9 cellular contexts compared by ENCODE assay signal in the genomic region with DNA sequence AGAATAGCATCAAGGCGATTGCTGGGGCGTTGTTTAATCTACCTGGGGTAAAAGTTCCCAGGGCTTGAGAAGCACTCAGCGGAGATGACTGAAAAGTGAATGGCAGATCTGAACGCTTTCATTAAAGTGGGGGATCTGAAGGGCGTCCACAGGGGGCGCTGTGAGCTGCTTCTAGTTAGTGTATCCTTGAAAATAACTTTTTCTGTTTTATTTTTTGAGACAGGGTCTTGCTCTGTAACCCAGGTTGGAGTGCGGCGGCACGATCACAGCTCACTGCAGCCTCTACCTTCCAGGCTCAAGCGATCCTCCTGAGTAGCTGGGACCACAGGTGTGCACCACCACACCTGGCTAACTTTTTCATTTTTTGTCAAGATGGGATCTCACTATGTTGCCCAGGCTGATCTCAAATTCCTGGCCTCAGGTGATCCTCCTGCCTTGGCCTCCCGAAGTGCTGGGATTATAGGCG.
DNase-seq lines count a peak whose midpoint lies in the region; ATAC-seq and TF ChIP-seq lines count a peak whose summit lies in the region.
"Had no signal": no experiment of that assay in that cellular context is flagged by ENCODE, and none has a peak within 500 bp of the region (broad histone marks: within the 10 kb centered on the region; RNA-seq: fewer than 3 reads in every experiment).

No MANE protein-coding gene starts in this region.

- no peak for DNase-seq in left ventricle myocardium inferior
- DNase-seq in Right ventricle myocardium superior = no peak
- DNase-seq in T-helper 17 cell = no peak
- peak; percentile 32 for DNase-seq in fibroblast of mammary gland (ENCODE audit: low read depth)
- DNase-seq in T-helper 2 cell treated with Interferon-gamma antibody and Interleukin-4, amounts not matched to agents 5 μg/mL and 100 μg/mL, for 36 hours (ENCODE audit: low spot score) = no peak
- no peak for DNase-seq in activated T-helper 1 cell treated with anti-CD3 and anti-CD28 coated beads, Interleukin-12 subunit alpha, Interleukin-12 subunit beta, Interleukin-2, Interleukin-4 antibody, amounts not matched to agents 30 ng/mL and 10 ng/mL and 1 ng/mL, durations not matched to agents 14 hours and 24 hours and 36 hours (ENCODE audit: low spot score)

- peaks cover 7% of the 10 kb centered on the region for H3K4me1 Mint-ChIP-seq in T-helper 17 cell
- no peaks in the 10 kb centered on the region for H3K4me1 Mint-ChIP-seq in T-helper 2 cell treated with Interferon-gamma antibody and Interleukin-4, amounts not matched to agents 5 μg/mL and 100 μg/mL, for 36 hours (ENCODE audit: low read depth)
- H3K4me1 Mint-ChIP-seq in activated T-helper 1 cell treated with anti-CD3 and anti-CD28 coated beads, Interleukin-12 subunit alpha, Interleukin-12 subunit beta, Interleukin-2, Interleukin-4 antibody, amounts not matched to agents 30 ng/mL and 10 ng/mL and 1 ng/mL, durations not matched to agents 14 hours and 24 hours and 36 hours (ENCODE audit: low read depth) = peaks cover 3% of the 10 kb centered on the region

- H3K36me3 ChIP-seq in left ventricle myocardium inferior = peaks cover 21% of the 10 kb centered on the region

- no peak overlapping the region for H3K4me3 Mint-ChIP-seq in T-helper 17 cell
- no peak overlapping the region for H3K4me3 Mint-ChIP-seq in T-helper 2 cell treated with Interferon-gamma antibody and Interleukin-4, amounts not matched to agents 5 μg/mL and 100 μg/mL, for 36 hours
- H3K4me3 Mint-ChIP-seq in activated T-helper 1 cell treated with anti-CD3 and anti-CD28 coated beads, Interleukin-12 subunit alpha, Interleukin-12 subunit beta, Interleukin-2, Interleukin-4 antibody, amounts not matched to agents 30 ng/mL and 10 ng/mL and 1 ng/mL, durations not matched to agents 14 hours and 24 hours and 36 hours = no peak overlapping the region
- H3K4me3 Mint-ChIP-seq: T-helper 1 cell treated with Interleukin-12 subunit alpha and Interleukin-12 subunit beta and Interleukin-4 antibody, amounts not matched to agents 30 μg/mL and 1 μg/mL, for 36 hours had no signal

- no peaks in the 10 kb centered on the region for H3K9me3 ChIP-seq in left ventricle myocardium inferior (replicated peaks)
- no peaks in the 10 kb centered on the region for H3K9me3 ChIP-seq in T-helper 17 cell (ENCODE audit: control insufficient read depth, low read length, poor library complexity, severe bottlenecking)

- no peak overlapping the region for H3K27ac ChIP-seq in left ventricle myocardium inferior (replicated peaks)

- no peaks in the 10 kb centered on the region for H3K27me3 Mint-ChIP-seq in T-helper 17 cell
- no peaks in the 10 kb centered on the region for H3K27me3 Mint-ChIP-seq in T-helper 2 cell treated with Interferon-gamma antibody and Interleukin-4, amounts not matched to agents 5 μg/mL and 100 μg/mL, for 36 hours (ENCODE audit: low read depth)
- H3K27me3 Mint-ChIP-seq in activated T-helper 1 cell treated with anti-CD3 and anti-CD28 coated beads, Interleukin-12 subunit alpha, Interleukin-12 subunit beta, Interleukin-2, Interleukin-4 antibody, amounts not matched to agents 30 ng/mL and 10 ng/mL and 1 ng/mL, durations not matched to agents 14 hours and 24 hours and 36 hours (ENCODE audit: insufficient read depth) = no peaks in the 10 kb centered on the region

- no peaks in the 10 kb centered on the region for H3K9me3 Mint-ChIP-seq in T-helper 2 cell treated with Interferon-gamma antibody and Interleukin-4, amounts not matched to agents 5 μg/mL and 100 μg/mL, for 36 hours
- no peaks in the 10 kb centered on the region for H3K9me3 Mint-ChIP-seq in activated T-helper 1 cell treated with anti-CD3 and anti-CD28 coated beads, Interleukin-12 subunit alpha, Interleukin-12 subunit beta, Interleukin-2, Interleukin-4 antibody, amounts not matched to agents 30 ng/mL and 10 ng/mL and 1 ng/mL, durations not matched to agents 14 hours and 24 hours and 36 hours
- H3K9me3 Mint-ChIP-seq: T-helper 1 cell treated with Interleukin-12 subunit alpha and Interleukin-12 subunit beta and Interleukin-4 antibody, amounts not matched to agents 30 μg/mL and 1 μg/mL, for 36 hours had no signal

- intact Hi-C loops in left ventricle myocardium inferior (cut with micrococcal nuclease) (no loop called here), Right ventricle myocardium superior (cut with DNase I) (no loop called here)
- intact Hi-C loops in activated T-helper 1 cell treated with anti-CD3 and anti-CD28 coated beads, Interleukin-12 subunit alpha, Interleukin-12 subunit beta, Interleukin-2, Interleukin-4 antibody, amounts not matched to agents 30 ng/mL and 10 ng/mL and 1 ng/mL, durations not matched to agents 14 hours and 24 hours and 36 hours (cut with micrococcal nuclease) = no loop called here

- peak; percentile 54 for TF ChIP-seq CTCF in left ventricle myocardium inferior (IDR thresholded peaks at IDR 0.05; ENCODE audit: borderline replicate concordance)
- TF ChIP-seq CTCF in fibroblast of mammary gland (conservative IDR thresholded peaks at IDR 0.05; ENCODE audit: control insufficient read depth, insufficient read depth, low read depth, low read length) = peak; percentile 52

- H3K4me3 ChIP-seq in left ventricle myocardium inferior (no peak overlapping the region), fibroblast of mammary gland (ENCODE audit: control insufficient read depth, low read depth, low read length) (no peak overlapping the region)

- ATAC-seq in Right ventricle myocardium superior (ENCODE audit: poor library complexity) (no peak), T-helper 17 cell (no peak), HG03045 (IDR thresholded peaks at IDR 0.05; ENCODE audit: unreplicated experiment) (no peak), esophagus mucosa (no peak)

- no peaks in the 10 kb centered on the region for H3K4me1 ChIP-seq in left ventricle myocardium inferior

- H3K27ac Mint-ChIP-seq in T-helper 17 cell = peak overlapping the region; percentile 37
- no peak overlapping the region for H3K27ac Mint-ChIP-seq in T-helper 2 cell treated with Interferon-gamma antibody and Interleukin-4, amounts not matched to agents 5 μg/mL and 100 μg/mL, for 36 hours
- no peak overlapping the region for H3K27ac Mint-ChIP-seq in activated T-helper 1 cell treated with anti-CD3 and anti-CD28 coated beads, Interleukin-12 subunit alpha, Interleukin-12 subunit beta, Interleukin-2, Interleukin-4 antibody, amounts not matched to agents 30 ng/mL and 10 ng/mL and 1 ng/mL, durations not matched to agents 14 hours and 24 hours and 36 hours

- H3K36me3 Mint-ChIP-seq in T-helper 17 cell (ENCODE audit: low read depth) = peaks cover 3% of the 10 kb centered on the region
- H3K36me3 Mint-ChIP-seq in T-helper 2 cell treated with Interferon-gamma antibody and Interleukin-4, amounts not matched to agents 5 μg/mL and 100 μg/mL, for 36 hours (ENCODE audit: low read depth) = peaks cover 34% of the 10 kb centered on the region
- peaks cover 17% of the 10 kb centered on the region for H3K36me3 Mint-ChIP-seq in activated T-helper 1 cell treated with anti-CD3 and anti-CD28 coated beads, Interleukin-12 subunit alpha, Interleukin-12 subunit beta, Interleukin-2, Interleukin-4 antibody, amounts not matched to agents 30 ng/mL and 10 ng/mL and 1 ng/mL, durations not matched to agents 14 hours and 24 hours and 36 hours (ENCODE audit: low read depth)

- H3K27me3 ChIP-seq in left ventricle myocardium inferior (ENCODE audit: low read depth) = no peaks in the 10 kb centered on the region
